ENCODE assay signal across 8 cellular contexts in the genomic region with DNA sequence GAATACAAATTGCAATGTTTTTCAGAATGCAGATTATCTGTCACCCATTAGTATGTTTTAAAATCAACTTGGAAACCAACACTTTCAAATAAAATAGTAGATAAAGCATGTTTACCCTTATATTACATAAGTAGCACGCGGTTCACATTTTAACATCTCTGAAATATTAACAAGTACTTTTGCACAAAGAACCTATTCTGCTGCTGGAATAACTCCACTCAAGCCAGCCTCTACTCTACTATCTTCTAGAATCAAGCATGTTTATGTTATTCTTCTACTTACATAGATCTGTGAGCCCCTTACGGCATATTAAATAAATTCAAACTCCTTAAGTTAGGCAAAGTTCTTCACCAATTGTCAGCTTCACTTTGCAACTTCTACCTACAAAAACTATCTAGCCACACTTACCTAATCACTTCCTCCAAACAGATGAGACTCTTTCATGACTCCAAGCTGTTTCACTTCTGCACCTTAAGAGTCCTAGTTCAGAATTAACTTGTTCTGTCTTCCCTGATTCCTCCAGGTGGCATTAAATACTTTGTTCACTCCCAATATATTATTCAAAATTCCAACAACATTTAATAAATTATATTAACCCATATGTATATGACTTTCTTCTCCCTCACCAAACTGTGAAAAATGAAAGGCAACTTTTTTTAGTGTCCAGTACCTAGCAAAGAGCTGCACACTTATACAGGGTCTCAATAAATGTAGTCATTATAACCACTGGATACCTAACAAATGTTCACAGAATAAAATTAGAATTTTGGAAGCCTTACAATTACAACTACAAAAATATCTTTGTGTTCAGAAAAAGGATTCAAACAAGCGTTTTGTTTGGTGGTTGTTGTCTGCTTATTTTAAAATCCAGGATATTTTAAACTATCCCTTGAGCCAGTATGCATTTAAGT. TPM values are rescaled to one million over a fixed set of nuclear protein-coding genes. Genes with fewer than 3 reads are reported as not detected.
DNase-seq lines count a peak whose midpoint lies in the region; ATAC-seq and TF ChIP-seq lines count a peak whose summit lies in the region.

No MANE protein-coding gene starts in this region.

- H4K20me1 ChIP-seq in OCI-LY7 (ENCODE audit: insufficient read depth, low read length): no peaks in the 10 kb centered on the region

- H3K27me3 Mint-ChIP-seq in activated CD4-positive, alpha-beta T cell treated with anti-CD3 and anti-CD28 coated beads for 36 hours: no peaks in the 10 kb centered on the region
- no peaks in the 10 kb centered on the region for H3K27me3 Mint-ChIP-seq in activated CD4-positive, alpha-beta T cell treated with anti-CD3 and anti-CD28 coated beads, Interleukin-2, amount 10 ng/mL, durations not matched to agents 24 days and 14 days

- H3K27ac Mint-ChIP-seq in activated CD4-positive, alpha-beta T cell treated with anti-CD3 and anti-CD28 coated beads for 36 hours: no peak overlapping the region
- no peak overlapping the region for H3K27ac Mint-ChIP-seq in activated CD4-positive, alpha-beta T cell treated with anti-CD3 and anti-CD28 coated beads, Interleukin-2, amount 10 ng/mL, durations not matched to agents 24 days and 14 days

- no TSS peak for BruUV-seq in OCI-LY7 (replicated peaks; lab: Mats Ljungman, UMichigan)

- peaks cover 2% of the 10 kb centered on the region for H3K9me3 Mint-ChIP-seq in activated CD4-positive, alpha-beta T cell treated with anti-CD3 and anti-CD28 coated beads for 36 hours (ENCODE audit: low read depth)
- H3K9me3 Mint-ChIP-seq in activated CD4-positive, alpha-beta T cell treated with anti-CD3 and anti-CD28 coated beads, Interleukin-2, amount 10 ng/mL, durations not matched to agents 24 days and 14 days: no peaks in the 10 kb centered on the region

- no peaks in the 10 kb centered on the region for H3K9me2 ChIP-seq in OCI-LY7 (ENCODE audit: insufficient read depth, low read length)

- 0 out of 2 replicates have a peak, but pooled peaks have one; percentile 1 for TF ChIP-seq CTCF in LNCaP clone FGC (IDR thresholded peaks at IDR 0.05; ENCODE audit: control insufficient read depth, extremely low read depth, insufficient read depth)
- TF ChIP-seq CTCF in neutrophil (IDR thresholded peaks at IDR 0.05): no peak
- no peak for TF ChIP-seq CTCF in OCI-LY7 (conservative IDR thresholded peaks at IDR 0.05; ENCODE audit: low read length)

- H3K27ac ChIP-seq in neutrophil (peak overlapping the region; percentile 9), OCI-LY7 (ENCODE audit: low read depth, low read length, poor library complexity, severe bottlenecking) (no peak overlapping the region)

- peaks cover 69% of the 10 kb centered on the region for H3K4me1 Mint-ChIP-seq in activated CD4-positive, alpha-beta T cell treated with anti-CD3 and anti-CD28 coated beads for 36 hours
- peaks cover 22% of the 10 kb centered on the region for H3K4me1 Mint-ChIP-seq in activated CD4-positive, alpha-beta T cell treated with anti-CD3 and anti-CD28 coated beads, Interleukin-2, amount 10 ng/mL, durations not matched to agents 24 days and 14 days

- H3K79me2 ChIP-seq in OCI-LY7 (ENCODE audit: insufficient read depth, low read depth, low read length): no peaks in the 10 kb centered on the region; the same call in 1 of the 2 replicates

- no peak overlapping the region for H2AFZ ChIP-seq in OCI-LY7 (ENCODE audit: low read length)

- H3K36me3 ChIP-seq in neutrophil: no peaks in the 10 kb centered on the region
- no peaks in the 10 kb centered on the region for H3K36me3 ChIP-seq in OCI-LY7 (ENCODE audit: insufficient read depth, low read length)

- H3K36me3 Mint-ChIP-seq in activated CD4-positive, alpha-beta T cell treated with anti-CD3 and anti-CD28 coated beads for 36 hours (ENCODE audit: low read depth): peaks cover 14% of the 10 kb centered on the region
- peaks cover 8% of the 10 kb centered on the region for H3K36me3 Mint-ChIP-seq in activated CD4-positive, alpha-beta T cell treated with anti-CD3 and anti-CD28 coated beads, Interleukin-2, amount 10 ng/mL, durations not matched to agents 24 days and 14 days (ENCODE audit: low read depth)

- H3K9me3 ChIP-seq in neutrophil (no peaks in the 10 kb centered on the region), OCI-LY7 (ENCODE audit: low read length) (no peaks in the 10 kb centered on the region)

- no peak for DNase-seq in activated CD4-positive, alpha-beta T cell treated with anti-CD3 and anti-CD28 coated beads for 36 hours
- DNase-seq in activated CD4-positive, alpha-beta T cell treated with anti-CD3 and anti-CD28 coated beads, Interleukin-2, amount 10 ng/mL, durations not matched to agents 24 days and 14 days: no peak
- DNase-seq in LNCaP clone FGC (ENCODE audit: low read depth) (no peak), NCI-H1694 (lab: John Stamatoyannopoulos, UW) (no peak), OCI-LY7 (ENCODE audit: low spot score) (no peak)
- no peak for DNase-seq in activated naive CD4-positive, alpha-beta T cell treated with anti-CD3 and anti-CD28 coated beads, Interleukin-2, amount 50 U/mL, for 16 hours

- no peaks in the 10 kb centered on the region for H3K27me3 ChIP-seq in neutrophil

- no peak overlapping the region for H3K4me2 ChIP-seq in OCI-LY7 (ENCODE audit: low read length)

- H3K4me1 ChIP-seq in neutrophil (ENCODE audit: control insufficient read depth in 1 of 2, insufficient read depth in 1 of 2, low read depth in 1 of 2, low read length in 1 of 2) (peaks cover 10 to 13% of the 10 kb centered on the region in 2 experiments), OCI-LY7 (ENCODE audit: insufficient read depth, low read length, poor library complexity, severe bottlenecking) (no peaks in the 10 kb centered on the region)

- POLR2A ChIA-PET in activated CD4-positive, alpha-beta T cell treated with anti-CD3 and anti-CD28 coated beads for 36 hours (lab: Charles Lee): interaction anchor here (0.5 kb wide), 1 partner anchor 70 kb away, joined by 3 read pairs; no protein-coding TSS in a partner anchor
- POLR2A ChIA-PET in OCI-LY7 (lab: Charles Lee): interaction anchor here (0.6 to 1.2 kb wide), 3 partner anchors 15 to 68 kb away, joined by 3 read pairs; no protein-coding TSS in a partner anchor

- intact Hi-C loops in activated CD4-positive, alpha-beta T cell treated with anti-CD3 and anti-CD28 coated beads for 36 hours (cut with DNase I, micrococcal nuclease): no loop called here
- intact Hi-C loops in activated CD4-positive, alpha-beta T cell treated with anti-CD3 and anti-CD28 coated beads, Interleukin-2, amount 10 ng/mL, durations not matched to agents 24 days and 14 days (cut with micrococcal nuclease): no loop called here
- intact Hi-C loops in OCI-LY7 (cut with micrococcal nuclease; ENCODE audit: unreplicated experiment): no loop called here

- H3K4me3 Mint-ChIP-seq in activated CD4-positive, alpha-beta T cell treated with anti-CD3 and anti-CD28 coated beads for 36 hours: no peak overlapping the region
- no peak overlapping the region for H3K4me3 Mint-ChIP-seq in activated CD4-positive, alpha-beta T cell treated with anti-CD3 and anti-CD28 coated beads, Interleukin-2, amount 10 ng/mL, durations not matched to agents 24 days and 14 days

- CTCF ChIA-PET in activated CD4-positive, alpha-beta T cell treated with anti-CD3 and anti-CD28 coated beads for 36 hours (lab: Charles Lee): interaction anchor here (0.9 to 2.3 kb wide), 8 partner anchors 11 to 471 kb away, joined by 3 to 6 read pairs (median 4); no protein-coding TSS in a partner anchor
- CTCF ChIA-PET in OCI-LY7 (lab: Charles Lee; ENCODE audit: unreplicated experiment): no interaction called here

- peak; percentile 51 for ATAC-seq in activated CD4-positive, alpha-beta T cell treated with anti-CD3 and anti-CD28 coated beads for 36 hours
- ATAC-seq in HG02610 (IDR thresholded peaks at IDR 0.05; ENCODE audit: unreplicated experiment): peak; percentile 80

- H3K4me3 ChIP-seq in LNCaP clone FGC (ENCODE audit: low read depth, low read length): no peak overlapping the region
- H3K4me3 ChIP-seq in neutrophil (ENCODE audit: low read depth in 1 of 2, low read length in 1 of 2): no peak overlapping the region
- H3K4me3 ChIP-seq in OCI-LY7 (ENCODE audit: low read depth, low read length, poor library complexity, severe bottlenecking): no peak overlapping the region

RNA-seq across cellular contexts. Expression of a gene that starts 12.1 kb away (rescaled TPM):
- 10 to 100 TPM; 29.5 to 29.7 TPM for total RNA-seq in activated CD4-positive, alpha-beta T cell treated with anti-CD3 and anti-CD28 coated beads for 36 hours
- 42.3 and 42.7 TPM in 2 replicates for total RNA-seq in activated CD4-positive, alpha-beta T cell treated with anti-CD3 and anti-CD28 coated beads, Interleukin-2, amount 10 ng/mL, durations not matched to agents 24 days and 14 days
- total RNA-seq in OCI-LY7 (2014; rRNA removed; shearing (Covaris generic)): 7.4 and 9.6 TPM in 2 replicates
- 12.0 and 15.4 TPM in 2 replicates for total RNA-seq in OCI-LY7 (2022)
